Comparison of ENCODE assay signal across 22 cellular contexts in the genomic region with DNA sequence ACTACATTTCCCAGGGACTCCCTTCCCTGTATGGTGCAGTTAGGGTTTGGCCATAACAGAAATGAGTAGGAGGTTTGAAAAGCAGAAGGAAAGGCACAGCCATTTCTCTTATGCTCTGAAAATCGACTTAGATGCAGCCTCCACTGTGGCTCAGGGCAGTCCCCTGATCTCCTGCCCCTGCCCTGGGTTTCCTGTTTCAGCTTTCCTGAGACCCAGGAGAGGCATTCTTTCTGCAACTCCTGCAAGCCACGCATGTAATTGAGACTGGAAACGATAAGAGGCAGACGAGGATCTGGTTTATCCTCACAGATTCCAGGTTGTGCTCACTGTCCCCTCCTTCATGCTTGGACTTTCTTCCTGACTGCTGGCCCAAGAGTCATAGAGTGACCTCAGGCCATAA.
"Had no signal": no experiment of that assay in that cellular context is flagged by ENCODE, and none has a peak within 500 bp of the region (broad histone marks: within the 10 kb centered on the region; RNA-seq: fewer than 3 reads in every experiment).

No MANE protein-coding gene starts in this region.

- H2AFZ ChIP-seq: hepatocyte had no signal

- H3K4me3 ChIP-seq: esophagus muscularis mucosa, gastroesophageal sphincter, heart left ventricle, hepatocyte, left lung, prostate gland, right atrium auricular region, smooth muscle cell, stomach, thyroid gland had no signal

- H3K4me3 Mint-ChIP-seq: dendritic cell treated with granulocyte-macrophage colony-stimulating factor and Interleukin-4, amounts not matched to agents 40 ng/mL and 50 ng/mL, for 4 days; naive thymus-derived CD8-positive, alpha-beta T cell; type B pancreatic cell had no signal

- H3K27me3 Mint-ChIP-seq: dendritic cell treated with granulocyte-macrophage colony-stimulating factor and Interleukin-4, amounts not matched to agents 40 ng/mL and 50 ng/mL, for 4 days; naive thymus-derived CD8-positive, alpha-beta T cell; type B pancreatic cell had no signal

- H3K27me3 ChIP-seq: esophagus muscularis mucosa, foreskin keratinocyte, gastroesophageal sphincter, heart left ventricle, hepatocyte, left lung, right atrium auricular region, stomach, thyroid gland had no signal

- H3K79me2 ChIP-seq: hepatocyte had no signal

- H3K4me1 Mint-ChIP-seq: naive thymus-derived CD8-positive, alpha-beta T cell had no signal

- H3K36me3 ChIP-seq: esophagus muscularis mucosa, gastroesophageal sphincter, heart left ventricle, left lung, prostate gland, right atrium auricular region, stomach, thyroid gland had no signal

- H3K27ac Mint-ChIP-seq: dendritic cell treated with granulocyte-macrophage colony-stimulating factor and Interleukin-4, amounts not matched to agents 40 ng/mL and 50 ng/mL, for 4 days; naive thymus-derived CD8-positive, alpha-beta T cell; type B pancreatic cell had no signal

- H3K9me3 Mint-ChIP-seq: type B pancreatic cell had no signal

- H3K4me2 ChIP-seq: hepatocyte, smooth muscle cell had no signal

- H3K4me1 ChIP-seq: esophagus muscularis mucosa, foreskin keratinocyte, gastroesophageal sphincter, heart left ventricle, left lung, prostate gland, right atrium auricular region, stomach, thyroid gland had no signal

- DNase-seq: effector memory CD4-positive, alpha-beta T cell; foreskin keratinocyte; heart left ventricle; kidney; left lung; mesenchymal stem cell; naive thymus-derived CD8-positive, alpha-beta T cell; stimulated activated CD4-positive, alpha-beta T cell treated with anti-CD3 and anti-CD28 coated beads, Interleukin-12 subunit alpha, Interleukin-12 subunit beta, amount 100 ng/mL, for 4 hours; stimulated activated CD4-positive, alpha-beta T cell treated with anti-CD3 and anti-CD28 coated beads, Interleukin-1b, Interleukin-23, amount 100 ng/mL, for 48 hours; stimulated activated CD4-positive, alpha-beta T cell treated with anti-CD3 and anti-CD28 coated beads, Interleukin-4, amount 100 ng/mL, for 1 hour; stimulated activated CD8-positive, alpha-beta memory T cell treated with anti-CD3 and anti-CD28 coated beads, Interleukin-4, amount 100 ng/mL, for 48 hours; stimulated activated naive CD4-positive, alpha-beta T cell; stomach; thyroid gland had no signal

- H3K27ac ChIP-seq: esophagus muscularis mucosa, foreskin keratinocyte, gastroesophageal sphincter, heart left ventricle, hepatocyte, left lung, prostate gland, right atrium auricular region, stomach, thyroid gland had no signal

- H3K9me3 ChIP-seq: esophagus muscularis mucosa, gastroesophageal sphincter, prostate gland, right atrium auricular region, thyroid gland had no signal

- H3K36me3 Mint-ChIP-seq: type B pancreatic cell had no signal
